8 cellular contexts compared by ENCODE assay signal in genomic region chr15:43510230-43511011, GRCh38. TPM values are rescaled to one million over a fixed set of nuclear protein-coding genes. Genes with fewer than 3 reads are reported as not detected.
A peak's percentile ranks its signal among the peaks of the same experiment; 100 is the strongest.
DNase-seq lines count a peak whose midpoint lies in the region; ATAC-seq, FAIRE-seq and TF ChIP-seq lines count a peak whose summit lies in the region.

No MANE protein-coding gene starts in this region.

- H2AFZ ChIP-seq in astrocyte (ENCODE audit: low read depth, low read length): peak overlapping the region; percentile 83

- 1% methylated on average over 37 to 41 of the region's 41 CpGs for WGBS in aorta, 2 donors

- intact Hi-C loops in aorta (cut with DNase I): loop anchor here (1.0 to 10.0 kb wide), 2 partner anchors 18 to 66 kb away; no protein-coding TSS in a partner anchor

- H3K36me3 ChIP-seq in astrocyte (ENCODE audit: insufficient read depth, low read length): no peaks in the 10 kb centered on the region
- no peaks in the 10 kb centered on the region for H3K36me3 ChIP-seq in rectal smooth muscle tissue (ENCODE audit: control insufficient read depth, insufficient read depth, low read length)
- no peaks in the 10 kb centered on the region for H3K36me3 ChIP-seq in aorta (ENCODE audit: control insufficient read depth in 1 of 2, insufficient read depth in 2 of 2, low read length in 1 of 2)

- no peak for TF ChIP-seq CTCF in astrocyte (IDR thresholded peaks at IDR 0.05; ENCODE audit: insufficient read depth, low read depth, low read length)

- H3K4me3 ChIP-seq in astrocyte (ENCODE audit: insufficient read depth, low read depth, low read length) (peak overlapping the region; percentile 71), rectal smooth muscle tissue (ENCODE audit: low read length) (peak overlapping the region; percentile 89), aorta (ENCODE audit: low read length in 2 of 2) (peak overlapping the region; percentile 48 to 79)

- H4K20me1 ChIP-seq in astrocyte (ENCODE audit: insufficient read depth, low read length): no peaks in the 10 kb centered on the region

- H3K4me3 Mint-ChIP-seq in T-helper 2 cell treated with Interferon-gamma antibody and Interleukin-4, amounts not matched to agents 5 μg/mL and 100 μg/mL, for 36 hours: peak overlapping the region; percentile 87
- H3K4me3 Mint-ChIP-seq in astrocyte (ENCODE audit: unreplicated experiment): peak overlapping the region; percentile 87

- no peaks in the 10 kb centered on the region for H3K27me3 ChIP-seq in astrocyte (ENCODE audit: insufficient read depth, low read length)
- H3K27me3 ChIP-seq in rectal smooth muscle tissue (ENCODE audit: control insufficient read depth, insufficient read depth, low read length): no peaks in the 10 kb centered on the region
- no peaks in the 10 kb centered on the region for H3K27me3 ChIP-seq in aorta (ENCODE audit: control insufficient read depth in 1 of 2, insufficient read depth in 2 of 2, low read length in 1 of 2)

- peaks cover 7% of the 10 kb centered on the region for H3K36me3 Mint-ChIP-seq in T-helper 2 cell treated with Interferon-gamma antibody and Interleukin-4, amounts not matched to agents 5 μg/mL and 100 μg/mL, for 36 hours (ENCODE audit: low read depth)
- H3K36me3 Mint-ChIP-seq in astrocyte (ENCODE audit: low read depth, unreplicated experiment): peaks cover 3% of the 10 kb centered on the region

- peak overlapping the region; percentile 90 for H3K27ac Mint-ChIP-seq in T-helper 2 cell treated with Interferon-gamma antibody and Interleukin-4, amounts not matched to agents 5 μg/mL and 100 μg/mL, for 36 hours
- peak overlapping the region; percentile 86 for H3K27ac Mint-ChIP-seq in astrocyte (ENCODE audit: unreplicated experiment)

- no peaks in the 10 kb centered on the region for H3K9me3 ChIP-seq in astrocyte (ENCODE audit: insufficient read depth, low read depth, low read length)
- H3K9me3 ChIP-seq in aorta (ENCODE audit: control insufficient read depth, low read length): no peaks in the 10 kb centered on the region

- peaks cover 8% of the 10 kb centered on the region for H3K27me3 Mint-ChIP-seq in T-helper 2 cell treated with Interferon-gamma antibody and Interleukin-4, amounts not matched to agents 5 μg/mL and 100 μg/mL, for 36 hours (ENCODE audit: low read depth)
- peaks cover 6% of the 10 kb centered on the region for H3K27me3 Mint-ChIP-seq in astrocyte (ENCODE audit: low read depth, unreplicated experiment)

- H3K4me2 ChIP-seq in astrocyte (ENCODE audit: low read length): peak overlapping the region; percentile 97

- H3K9ac ChIP-seq in astrocyte (ENCODE audit: low read length) (peak overlapping the region; percentile 82), rectal smooth muscle tissue (ENCODE audit: low read length) (no peak overlapping the region)

- ATAC-seq in GM18502 (IDR thresholded peaks at IDR 0.05; ENCODE audit: poor library complexity, unreplicated experiment) (peak; percentile 96), HG02970 (IDR thresholded peaks at IDR 0.05; ENCODE audit: low FRiP score, unreplicated experiment) (peak; percentile 94), aorta (ENCODE audit: low FRiP score) (peak; percentile 99)

- peaks cover 26% of the 10 kb centered on the region for H3K4me1 ChIP-seq in astrocyte (ENCODE audit: insufficient read depth, low read length)
- peaks cover 17% of the 10 kb centered on the region for H3K4me1 ChIP-seq in rectal smooth muscle tissue (ENCODE audit: control insufficient read depth, insufficient read depth, low read length)
- H3K4me1 ChIP-seq in aorta (ENCODE audit: control insufficient read depth in 1 of 2, insufficient read depth in 2 of 2, low read length in 2 of 2): peaks cover 2 to 3% of the 10 kb centered on the region in 2 donors

- no peaks in the 10 kb centered on the region for H3K79me2 ChIP-seq in astrocyte (ENCODE audit: insufficient read depth, low read length)

- FAIRE-seq in astrocyte (lab: Jason Lieb, UNC): no peak

- H3K4me1 Mint-ChIP-seq in T-helper 2 cell treated with Interferon-gamma antibody and Interleukin-4, amounts not matched to agents 5 μg/mL and 100 μg/mL, for 36 hours (ENCODE audit: low read depth): peaks cover 48% of the 10 kb centered on the region
- peaks cover 42% of the 10 kb centered on the region for H3K4me1 Mint-ChIP-seq in astrocyte (ENCODE audit: low read depth, unreplicated experiment)

- no peaks in the 10 kb centered on the region for H3K9me3 Mint-ChIP-seq in T-helper 2 cell treated with Interferon-gamma antibody and Interleukin-4, amounts not matched to agents 5 μg/mL and 100 μg/mL, for 36 hours
- H3K9me3 Mint-ChIP-seq in astrocyte (ENCODE audit: unreplicated experiment): no peaks in the 10 kb centered on the region

- peak overlapping the region; percentile 71 for H3K27ac ChIP-seq in astrocyte (ENCODE audit: low read depth, low read length)
- H3K27ac ChIP-seq in rectal smooth muscle tissue (ENCODE audit: low read depth, low read length): peak overlapping the region; percentile 94
- peak overlapping the region in 1 of 2 donors; percentile 62 for H3K27ac ChIP-seq in aorta (ENCODE audit: low read depth in 1 of 2, low read length in 2 of 2)

- DNase-seq in NCI-H187 treated with DMSO at 0.1 percent for 48 hours (lab: John Stamatoyannopoulos, UW): peak; percentile 46
- peak; percentile 99 for DNase-seq in T-helper 2 cell treated with Interferon-gamma antibody and Interleukin-4, amounts not matched to agents 5 μg/mL and 100 μg/mL, for 36 hours (ENCODE audit: low spot score)
- DNase-seq in astrocyte (ENCODE audit: low read depth): peak; percentile 96
- DNase-seq in hepatic stellate cell (ENCODE audit: low spot score): peak; percentile 95
- peak; percentile 99 to 100 for DNase-seq in aorta

RNA-seq across cellular contexts. Expression of gene MAP1A, which starts 7.0 kb away (rescaled TPM):
- total RNA-seq in astrocyte (138 and 142 TPM in 2 replicates), aorta (10 to 100 TPM; 36.4 to 49.3 TPM)
- polyA plus RNA-seq in aorta: 1 to 10 TPM; 5.2 to 5.5 TPM

RNA-seq across cellular contexts. Expression of gene TP53BP1, which starts 17.5 kb away (rescaled TPM):
- total RNA-seq in astrocyte (71.9 and 73.1 TPM in 2 replicates), aorta (10 to 100 TPM; 37.7 to 63.2 TPM)
- polyA plus RNA-seq in aorta: 10 to 100 TPM in 1 of 2 donors, 1 to 10 TPM in 1; 3.4 to 22.5 TPM

Comparison
In these comparisons a context has a peak if more than half of its experiments do, and no peak if none do; other contexts are left out.
1. DNase-seq: peak in every context shown above with its lines; median percentile 100 in aorta; 99 in T-helper 2 cell treated with Interferon-gamma antibody and Interleukin-4, amounts not matched to agents 5 μg/mL and 100 μg/mL, for 36 hours; 96 in astrocyte; 95 in hepatic stellate cell; 46 in NCI-H187 treated with DMSO at 0.1 percent for 48 hours.